In the genomic region with DNA sequence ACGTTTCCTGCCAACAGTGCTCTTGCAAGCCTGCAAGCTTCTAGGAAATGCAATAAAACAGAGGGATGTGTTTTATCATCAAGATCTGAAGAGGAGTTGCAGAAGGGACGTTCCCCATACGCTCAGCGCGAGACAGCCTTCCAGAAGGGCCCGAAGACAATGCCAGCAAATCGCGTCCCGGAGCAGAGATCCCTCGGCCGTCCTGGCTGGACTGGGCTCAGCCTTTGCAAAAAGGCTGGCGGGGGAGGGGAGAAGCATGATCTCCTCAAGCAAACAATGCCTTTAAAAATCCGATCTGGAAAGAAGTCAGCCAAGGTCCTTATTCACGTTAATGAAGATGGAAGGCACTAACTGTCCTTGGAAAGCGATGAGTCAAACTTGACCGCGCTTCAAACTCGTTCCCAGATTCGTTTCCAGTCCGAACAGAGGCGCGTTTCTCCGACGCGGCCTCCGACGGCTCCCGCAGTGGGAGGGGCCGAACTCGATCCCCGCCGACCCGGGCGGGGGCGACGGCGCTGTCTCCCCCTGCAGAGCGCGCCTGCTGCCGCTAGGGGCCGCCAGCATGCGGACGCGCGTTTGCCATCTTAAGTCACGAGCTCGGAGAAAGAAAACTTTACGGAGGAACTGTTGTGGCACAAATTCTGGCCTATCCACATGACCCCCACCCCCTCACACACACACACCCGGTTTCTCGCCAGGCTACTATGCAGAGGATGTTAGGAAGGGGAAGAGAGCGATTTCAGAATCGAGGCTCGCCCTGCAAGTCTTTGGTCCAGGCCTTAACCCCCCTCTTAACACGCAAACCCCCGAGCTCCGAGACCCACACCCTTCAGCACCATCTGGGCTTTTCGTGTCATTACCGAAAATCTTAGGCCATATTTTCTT, we compare ENCODE assay signal across 1 cellular context.
TF ChIP-seq lines count a peak whose summit lies in the region.

No MANE protein-coding gene starts in this region.

TF ChIP-seq in H1, 55 proteins besides CTCF, POLR2A, EP300 and RAD21:
- TF ChIP-seq SRF (IDR thresholded peaks at IDR 0.05; ENCODE audit: low read depth, low read length) (no peak), TEAD4 (IDR thresholded peaks at IDR 0.05; ENCODE audit: low read depth, low read length) (0 out of 2 replicates have a peak, but pooled peaks have one; percentile 7), NANOG (IDR thresholded peaks at IDR 0.05; ENCODE audit: insufficient read depth, low read depth, low read length, poor library complexity, severe bottlenecking) (no peak), TAF7 (optimal IDR thresholded peaks at IDR 0.05; ENCODE audit: borderline replicate concordance, low read depth, low read length) (peak; percentile 69), NRF1 (IDR thresholded peaks at IDR 0.05; ENCODE audit: low read depth, low read length) (no peak), SAP30 (IDR thresholded peaks at IDR 0.05; ENCODE audit: insufficient read depth, insufficient replicate concordance, low read length) (peak; percentile 9), SIRT6 (IDR thresholded peaks at IDR 0.05; ENCODE audit: low read length) (no peak), EZH2 (IDR thresholded peaks at IDR 0.05; ENCODE audit: low read depth, low read length, severe bottlenecking) (no peak), YY1 (IDR thresholded peaks at IDR 0.05; ENCODE audit: low read depth, low read length) (peak; percentile 90), JUND (IDR thresholded peaks at IDR 0.05; ENCODE audit: low read length) (0 out of 2 replicates have a peak, but pooled peaks have one; percentile 24), GABPA (IDR thresholded peaks at IDR 0.05; ENCODE audit: borderline replicate concordance, insufficient read depth, low read length) (no peak), RFX5 (IDR thresholded peaks at IDR 0.05; ENCODE audit: borderline replicate concordance, low read depth, low read length) (no peak), EGR1 (IDR thresholded peaks at IDR 0.05; ENCODE audit: borderline replicate concordance, low read depth, low read length) (peak; percentile 76), CHD2 (IDR thresholded peaks at IDR 0.05; ENCODE audit: low read length) (no peak), POLR2AphosphoS5 (IDR thresholded peaks at IDR 0.05; ENCODE audit: low read depth, low read length) (peak; percentile 73), TAF1 (IDR thresholded peaks at IDR 0.05; ENCODE audit: low read depth, low read length) (peak; percentile 62), CREB1 (IDR thresholded peaks at IDR 0.05) (peak; percentile 77), ZNF274 (IDR thresholded peaks at IDR 0.05; ENCODE audit: borderline replicate concordance, extremely low read depth, low read length) (no peak), SP1 (IDR thresholded peaks at IDR 0.05; ENCODE audit: low read depth, low read length) (0 out of 2 replicates have a peak, but pooled peaks have one; percentile 25), SP4 (IDR thresholded peaks at IDR 0.05; ENCODE audit: low read length) (no peak), ASH2L (IDR thresholded peaks at IDR 0.05; ENCODE audit: low read length) (peak; percentile 92), TBP (IDR thresholded peaks at IDR 0.05; ENCODE audit: low read depth, low read length) (peak; percentile 43), BACH1 (IDR thresholded peaks at IDR 0.05; ENCODE audit: low read length) (no peak), RBBP5 (IDR thresholded peaks at IDR 0.05; ENCODE audit: borderline replicate concordance, low read depth, low read length) (0 out of 2 replicates have a peak, but pooled peaks have one; percentile 36), SUZ12 (IDR thresholded peaks at IDR 0.05; ENCODE audit: low read length) (no peak), SIN3A (conservative IDR thresholded peaks at IDR 0.05 in 1 of 2, IDR thresholded peaks at IDR 0.05 in 1 of 2; ENCODE audit: low read depth in 1 of 2, low read length in 2 of 2) (peak in 1 of 2 experiments; percentile 46; a peak in 1 of 4 replicates), PHF8 (conservative IDR thresholded peaks at IDR 0.05; ENCODE audit: low read depth, low read length) (0 out of 2 replicates have a peak, but pooled peaks have one; percentile 25), CTBP2 (IDR thresholded peaks at IDR 0.05; ENCODE audit: borderline replicate concordance, insufficient read depth, insufficient read length, low read length) (no peak), CBX8 (IDR thresholded peaks at IDR 0.05; ENCODE audit: borderline replicate concordance, low read depth, low read length) (no peak)
- TF ChIP-seq, protein P1, sequence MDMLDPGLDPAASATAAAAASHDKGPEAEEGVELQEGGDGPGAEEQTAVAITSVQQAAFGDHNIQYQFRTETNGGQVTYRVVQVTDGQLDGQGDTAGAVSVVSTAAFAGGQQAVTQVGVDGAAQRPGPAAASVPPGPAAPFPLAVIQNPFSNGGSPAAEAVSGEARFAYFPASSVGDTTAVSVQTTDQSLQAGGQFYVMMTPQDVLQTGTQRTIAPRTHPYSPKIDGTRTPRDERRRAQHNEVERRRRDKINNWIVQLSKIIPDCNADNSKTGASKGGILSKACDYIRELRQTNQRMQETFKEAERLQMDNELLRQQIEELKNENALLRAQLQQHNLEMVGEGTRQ (IDR thresholded peaks at IDR 0.05; ENCODE audit: low read length), result 0 out of 2 replicates have a peak, but pooled peaks have one; percentile 5
- TF ChIP-seq, protein P2, sequence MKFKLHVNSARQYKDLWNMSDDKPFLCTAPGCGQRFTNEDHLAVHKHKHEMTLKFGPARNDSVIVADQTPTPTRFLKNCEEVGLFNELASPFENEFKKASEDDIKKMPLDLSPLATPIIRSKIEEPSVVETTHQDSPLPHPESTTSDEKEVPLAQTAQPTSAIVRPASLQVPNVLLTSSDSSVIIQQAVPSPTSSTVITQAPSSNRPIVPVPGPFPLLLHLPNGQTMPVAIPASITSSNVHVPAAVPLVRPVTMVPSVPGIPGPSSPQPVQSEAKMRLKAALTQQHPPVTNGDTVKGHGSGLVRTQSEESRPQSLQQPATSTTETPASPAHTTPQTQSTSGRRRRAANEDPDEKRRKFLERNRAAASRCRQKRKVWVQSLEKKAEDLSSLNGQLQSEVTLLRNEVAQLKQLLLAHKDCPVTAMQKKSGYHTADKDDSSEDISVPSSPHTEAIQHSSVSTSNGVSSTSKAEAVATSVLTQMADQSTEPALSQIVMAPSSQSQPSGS (IDR thresholded peaks at IDR 0.05; ENCODE audit: low read length), result no peak
- TF ChIP-seq, protein P3, sequence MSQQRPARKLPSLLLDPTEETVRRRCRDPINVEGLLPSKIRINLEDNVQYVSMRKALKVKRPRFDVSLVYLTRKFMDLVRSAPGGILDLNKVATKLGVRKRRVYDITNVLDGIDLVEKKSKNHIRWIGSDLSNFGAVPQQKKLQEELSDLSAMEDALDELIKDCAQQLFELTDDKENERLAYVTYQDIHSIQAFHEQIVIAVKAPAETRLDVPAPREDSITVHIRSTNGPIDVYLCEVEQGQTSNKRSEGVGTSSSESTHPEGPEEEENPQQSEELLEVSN (IDR thresholded peaks at IDR 0.05), result 0 out of 2 replicates have a peak, but pooled peaks have one; percentile 54
- TF ChIP-seq, protein P4, sequence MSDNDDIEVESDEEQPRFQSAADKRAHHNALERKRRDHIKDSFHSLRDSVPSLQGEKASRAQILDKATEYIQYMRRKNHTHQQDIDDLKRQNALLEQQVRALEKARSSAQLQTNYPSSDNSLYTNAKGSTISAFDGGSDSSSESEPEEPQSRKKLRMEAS (IDR thresholded peaks at IDR 0.05), result peak; percentile 88
